ENCODE assay signal across 1 cellular context in genomic region chr16:73049051-73049910, GRCh38.
TF ChIP-seq lines count a peak whose summit lies in the region.

No MANE protein-coding gene starts in this region.

TF ChIP-seq in HepG2, 621 proteins besides CTCF, POLR2A, EP300 and RAD21 (continued from another document and continues in another):
- TF ChIP-seq ZBTB33 (CRISPR knock-in tag; IDR thresholded peaks at IDR 0.05) (no peak), AGO2 (optimal IDR thresholded peaks at IDR 0.05; ENCODE audit: low read depth, low read length) (no peak), EHMT2 (IDR thresholded peaks at IDR 0.05; ENCODE audit: borderline replicate concordance, low read depth, low read length) (no peak), ATF4 (CRISPR knock-in tag; IDR thresholded peaks at IDR 0.05) (no peak), PRDM15 (CRISPR knock-in tag; IDR thresholded peaks at IDR 0.05) (no peak), ZSCAN29 (CRISPR knock-in tag; conservative IDR thresholded peaks at IDR 0.05) (no peak), ZNF562 (CRISPR knock-in tag; IDR thresholded peaks at IDR 0.05; ENCODE audit: borderline replicate concordance) (no peak), JUNB (CRISPR knock-in tag; IDR thresholded peaks at IDR 0.05; ENCODE audit: borderline replicate concordance) (no peak), BHLHE40 (IDR thresholded peaks at IDR 0.05; ENCODE audit: low read length) (no peak; the same call in 1 of the 2 replicates), SIX1 (CRISPR knock-in tag; IDR thresholded peaks at IDR 0.05; ENCODE audit: borderline replicate concordance) (peak; percentile 19; the same call in 1 of the 2 replicates), ZNF264 (CRISPR knock-in tag; IDR thresholded peaks at IDR 0.05) (no peak), MED8 (CRISPR knock-in tag; IDR thresholded peaks at IDR 0.05; ENCODE audit: insufficient replicate concordance) (peak; percentile 17), ZNF30 (CRISPR knock-in tag; IDR thresholded peaks at IDR 0.05) (no peak), ZNF609 (CRISPR knock-in tag; IDR thresholded peaks at IDR 0.05; ENCODE audit: borderline replicate concordance) (no peak), MLXIP (CRISPR knock-in tag; IDR thresholded peaks at IDR 0.05; ENCODE audit: borderline replicate concordance) (no peak), SIN3A (IDR thresholded peaks at IDR 0.05; ENCODE audit: borderline replicate concordance, low read depth, low read length) (0 out of 2 replicates have a peak, but pooled peaks have one; percentile 39), ZNF766 (CRISPR knock-in tag; IDR thresholded peaks at IDR 0.05; ENCODE audit: borderline replicate concordance) (no peak), RXRB (CRISPR knock-in tag; IDR thresholded peaks at IDR 0.05; ENCODE audit: borderline replicate concordance) (0 out of 2 replicates have a peak, but pooled peaks have one; percentile 8), HMGA1 (CRISPR knock-in tag; conservative IDR thresholded peaks at IDR 0.05) (no peak), EEA1 (CRISPR knock-in tag; IDR thresholded peaks at IDR 0.05; ENCODE audit: borderline replicate concordance) (no peak), BRD4 (CRISPR knock-in tag; IDR thresholded peaks at IDR 0.05) (no peak), ETV5 (CRISPR knock-in tag; IDR thresholded peaks at IDR 0.05; ENCODE audit: borderline replicate concordance) (peak; percentile 33; the same call in 1 of the 2 replicates), FLYWCH1 (CRISPR knock-in tag; IDR thresholded peaks at IDR 0.05) (no peak), MBD4 (IDR thresholded peaks at IDR 0.05; ENCODE audit: borderline replicate concordance, low read length) (no peak), ZNF484 (CRISPR knock-in tag; IDR thresholded peaks at IDR 0.05; ENCODE audit: borderline replicate concordance, low read depth) (no peak), RAD51 (IDR thresholded peaks at IDR 0.05; ENCODE audit: borderline replicate concordance) (no peak), HMGXB3 (CRISPR knock-in tag; IDR thresholded peaks at IDR 0.05; ENCODE audit: borderline replicate concordance) (no peak), SRSF4 (IDR thresholded peaks at IDR 0.05; ENCODE audit: low read depth, low read length, poor library complexity, severe bottlenecking) (no peak), SNAI1 (CRISPR knock-in tag; IDR thresholded peaks at IDR 0.05; ENCODE audit: borderline replicate concordance) (peak; percentile 56; the same call in 1 of the 2 replicates), TFE3 (CRISPR knock-in tag; IDR thresholded peaks at IDR 0.05) (no peak), ETS1 (CRISPR knock-in tag; IDR thresholded peaks at IDR 0.05) (no peak), RELA (CRISPR knock-in tag; IDR thresholded peaks at IDR 0.05) (no peak), CCAR2 (optimal IDR thresholded peaks at IDR 0.05; ENCODE audit: low read depth, low read length) (no peak), NCOA1 (CRISPR knock-in tag; IDR thresholded peaks at IDR 0.05) (no peak), GABPB1 (CRISPR knock-in tag; IDR thresholded peaks at IDR 0.05) (peak; percentile 30; the same call in 1 of the 2 replicates), ZNF446 (CRISPR knock-in tag; IDR thresholded peaks at IDR 0.05) (no peak), ZNF580 (CRISPR knock-in tag; IDR thresholded peaks at IDR 0.05; ENCODE audit: borderline replicate concordance, low read depth) (no peak)
